1 cellular context compared by ENCODE assay signal in genomic region chr9:34646211-34647083, GRCh38.
TF ChIP-seq lines count a peak whose summit lies in the region.

Gene GALT, plus strand, starts transcription at chr9:34646675. Its CDS starts 30 bp downstream, at chr9:34646705.

TF ChIP-seq in HepG2, 621 proteins besides CTCF, POLR2A, EP300 and RAD21 (continued from another document and continues in another):
- TF ChIP-seq ZBTB46 (CRISPR knock-in tag; IDR thresholded peaks at IDR 0.05; ENCODE audit: borderline replicate concordance) (no peak), HOXA7 (CRISPR knock-in tag; IDR thresholded peaks at IDR 0.05) (no peak), ESRRA (CRISPR knock-in tag; IDR thresholded peaks at IDR 0.05; ENCODE audit: low read depth) (0 out of 2 replicates have a peak, but pooled peaks have one; percentile 14), NFE2L1 (CRISPR knock-in tag; IDR thresholded peaks at IDR 0.05; ENCODE audit: borderline replicate concordance) (no peak), HOXA9 (CRISPR knock-in tag; IDR thresholded peaks at IDR 0.05; ENCODE audit: borderline replicate concordance) (no peak), ZNF501 (CRISPR knock-in tag; IDR thresholded peaks at IDR 0.05) (peak; percentile 91), SRF (IDR thresholded peaks at IDR 0.05; ENCODE audit: low read depth, low read length) (no peak), ZNF292 (CRISPR knock-in tag; IDR thresholded peaks at IDR 0.05; ENCODE audit: borderline replicate concordance, low read depth) (no peak; the same call in 1 of the 2 replicates), ZNF121 (CRISPR knock-in tag; IDR thresholded peaks at IDR 0.05) (peak; percentile 57; the same call in 1 of the 2 replicates), HIVEP1 (CRISPR knock-in tag; IDR thresholded peaks at IDR 0.05) (peak; percentile 79), ZNF781 (CRISPR knock-in tag; IDR thresholded peaks at IDR 0.05; ENCODE audit: borderline replicate concordance, not compliant biosample characterization) (peak; percentile 73), PHF21A (CRISPR knock-in tag; IDR thresholded peaks at IDR 0.05) (peak; percentile 71), ELF1 (CRISPR knock-in tag; IDR thresholded peaks at IDR 0.05) (no peak), SMAD9 (CRISPR knock-in tag; IDR thresholded peaks at IDR 0.05) (0 out of 2 replicates have a peak, but pooled peaks have one; percentile 11), AFF4 (CRISPR knock-in tag; IDR thresholded peaks at IDR 0.05) (no peak; the same call in 1 of the 2 replicates), ZNF569 (CRISPR knock-in tag; IDR thresholded peaks at IDR 0.05; ENCODE audit: borderline replicate concordance) (no peak), NR2F6 (IDR thresholded peaks at IDR 0.05) (peak; percentile 40; the same call in 1 of the 2 replicates), NR2F6 (CRISPR knock-in tag; IDR thresholded peaks at IDR 0.05) (peak; percentile 51), ZBTB1 (CRISPR knock-in tag; IDR thresholded peaks at IDR 0.05; ENCODE audit: borderline replicate concordance) (no peak), GPBP1L1 (CRISPR knock-in tag; IDR thresholded peaks at IDR 0.05) (no peak), HNRNPH1 (optimal IDR thresholded peaks at IDR 0.05; ENCODE audit: low read depth, low read length) (no peak), MXD1 (CRISPR knock-in tag; IDR thresholded peaks at IDR 0.05) (no peak), ZFP82 (CRISPR knock-in tag; IDR thresholded peaks at IDR 0.05; ENCODE audit: borderline replicate concordance) (no peak; the same call in 1 of the 2 replicates), PCBP2 (optimal IDR thresholded peaks at IDR 0.05; ENCODE audit: low read depth, low read length, poor library complexity, severe bottlenecking) (no peak), FOXP4 (CRISPR knock-in tag; IDR thresholded peaks at IDR 0.05) (no peak), ZNF451 (CRISPR knock-in tag; IDR thresholded peaks at IDR 0.05) (peak; percentile 83), RCOR2 (CRISPR knock-in tag; IDR thresholded peaks at IDR 0.05) (peak; percentile 12; the same call in 1 of the 2 replicates), ZNF333 (CRISPR knock-in tag; IDR thresholded peaks at IDR 0.05; ENCODE audit: borderline replicate concordance) (peak; percentile 88), ZMYM3 (CRISPR knock-in tag; IDR thresholded peaks at IDR 0.05) (peak; percentile 40; the same call in 1 of the 2 replicates), ZNF792 (CRISPR knock-in tag; IDR thresholded peaks at IDR 0.05) (peak; percentile 67), MAZ (IDR thresholded peaks at IDR 0.05; ENCODE audit: borderline replicate concordance, low read depth, low read length) (no peak; the same call in 1 of the 2 replicates), MAZ (CRISPR knock-in tag; IDR thresholded peaks at IDR 0.05; ENCODE audit: low read depth) (peak; percentile 61; the same call in 1 of the 2 replicates), ZNF124 (CRISPR knock-in tag; IDR thresholded peaks at IDR 0.05) (peak; percentile 86; the same call in 1 of the 2 replicates), ZNF546 (CRISPR knock-in tag; conservative IDR thresholded peaks at IDR 0.05) (peak; percentile 85; the same call in 1 of the 2 replicates), TEAD3 (CRISPR knock-in tag; optimal IDR thresholded peaks at IDR 0.05; ENCODE audit: borderline replicate concordance) (peak; percentile 38), CCDC6 (CRISPR knock-in tag; IDR thresholded peaks at IDR 0.05) (no peak), CENPX (CRISPR knock-in tag; IDR thresholded peaks at IDR 0.05) (no peak), ZNF660 (CRISPR knock-in tag; IDR thresholded peaks at IDR 0.05; ENCODE audit: borderline replicate concordance, low read depth) (0 out of 2 replicates have a peak, but pooled peaks have one; percentile 65), KAT7 (CRISPR knock-in tag; IDR thresholded peaks at IDR 0.05; ENCODE audit: borderline replicate concordance) (peak; percentile 41; the same call in 1 of the 2 replicates), STAG1 (CRISPR knock-in tag; IDR thresholded peaks at IDR 0.05) (peak; percentile 26; the same call in 1 of the 2 replicates), TSC22D2 (CRISPR knock-in tag; IDR thresholded peaks at IDR 0.05; ENCODE audit: borderline replicate concordance) (peak; percentile 51; the same call in 1 of the 2 replicates), CEBPZ (IDR thresholded peaks at IDR 0.05; ENCODE audit: low read length) (no peak), ZNF615 (CRISPR knock-in tag; IDR thresholded peaks at IDR 0.05; ENCODE audit: borderline replicate concordance) (no peak), MEIS1 (CRISPR knock-in tag; IDR thresholded peaks at IDR 0.05; ENCODE audit: borderline replicate concordance) (no peak; the same call in 1 of the 2 replicates), ZSCAN5A (CRISPR knock-in tag; IDR thresholded peaks at IDR 0.05; ENCODE audit: borderline replicate concordance) (no peak), U2AF1 (optimal IDR thresholded peaks at IDR 0.05; ENCODE audit: low read depth, low read length) (no peak), ARNT2 (CRISPR knock-in tag; IDR thresholded peaks at IDR 0.05; ENCODE audit: low read depth) (peak; percentile 79), MAFF (IDR thresholded peaks at IDR 0.05; ENCODE audit: low read depth, low read length) (no peak), NCOA1 (CRISPR knock-in tag; IDR thresholded peaks at IDR 0.05) (peak; percentile 62; the same call in 1 of the 2 replicates), MYNN (CRISPR knock-in tag; IDR thresholded peaks at IDR 0.05; ENCODE audit: low read depth) (no peak), EED (CRISPR knock-in tag; IDR thresholded peaks at IDR 0.05) (no peak), ZSCAN29 (CRISPR knock-in tag; conservative IDR thresholded peaks at IDR 0.05) (0 out of 2 replicates have a peak, but pooled peaks have one; percentile 37), ATF7 (IDR thresholded peaks at IDR 0.05) (no peak), ATF7 (CRISPR knock-in tag; IDR thresholded peaks at IDR 0.05) (no peak), ZNF572 (CRISPR knock-in tag; IDR thresholded peaks at IDR 0.05) (no peak; the same call in 1 of the 2 replicates), AKAP8 (CRISPR knock-in tag; IDR thresholded peaks at IDR 0.05) (no peak)
